In genomic region chr6:98836025-98836961, GRCh38 we compare ENCODE assay signal across 10 cellular contexts. TPM values are rescaled to one million over a fixed set of nuclear protein-coding genes. Genes with fewer than 3 reads are reported as not detected.
DNase-seq lines count a peak whose midpoint lies in the region; ATAC-seq and TF ChIP-seq lines count a peak whose summit lies in the region.
"Had no signal": no experiment of that assay in that cellular context is flagged by ENCODE, and none has a peak within 500 bp of the region (broad histone marks: within the 10 kb centered on the region; RNA-seq: fewer than 3 reads in every experiment).

No MANE protein-coding gene starts in this region.

- H3K9me3 ChIP-seq in mesodermal cell (ENCODE audit: control insufficient read depth, low read length) = no peaks in the 10 kb centered on the region

- H3K27ac Mint-ChIP-seq in GM23338 (no peak overlapping the region), activated B cell treated with CpG ODN at 0.5 μM for 24 hours (no peak overlapping the region)

- H3K9me2 ChIP-seq in GM23338 (ENCODE audit: insufficient read depth) = no peaks in the 10 kb centered on the region

- ATAC-seq in GM23338 (peak; percentile 0; the same call in 1 of the 3 replicates), activated B cell treated with CpG ODN at 0.5 μM for 24 hours (ENCODE audit: low read depth) (no peak), HG03039 (IDR thresholded peaks at IDR 0.05; ENCODE audit: unreplicated experiment) (no peak)

- H3K27me3 ChIP-seq in GM23338 (ENCODE audit: insufficient read depth) = peaks cover 96% of the 10 kb centered on the region

- H3F3A ChIP-seq in GM23338 (replicated peaks; ENCODE audit: low read depth) = peaks cover 21% of the 10 kb centered on the region

- no peaks in the 10 kb centered on the region for H3K36me3 ChIP-seq in GM23338 (ENCODE audit: insufficient read depth)
- no peaks in the 10 kb centered on the region for H3K36me3 ChIP-seq in mesodermal cell (ENCODE audit: control insufficient read depth, insufficient read depth, low read length)

- peaks cover 47% of the 10 kb centered on the region for H3K4me1 Mint-ChIP-seq in GM23338
- H3K4me1 Mint-ChIP-seq in activated B cell treated with CpG ODN at 0.5 μM for 24 hours = peaks cover 40% of the 10 kb centered on the region

- H3K27me3 Mint-ChIP-seq in GM23338 (ENCODE audit: insufficient read depth, low read depth, poor library complexity) (peaks cover 89% of the 10 kb centered on the region), activated B cell treated with CpG ODN at 0.5 μM for 24 hours (peaks cover 59% of the 10 kb centered on the region)

- H3K36me3 Mint-ChIP-seq in GM23338 (ENCODE audit: low read depth) (no peaks in the 10 kb centered on the region), activated B cell treated with CpG ODN at 0.5 μM for 24 hours (ENCODE audit: low read depth) (no peaks in the 10 kb centered on the region)

- H3K4me1 ChIP-seq in GM23338 (ENCODE audit: insufficient read depth) (peaks cover 63% of the 10 kb centered on the region), mesodermal cell (ENCODE audit: control insufficient read depth, insufficient read depth, low read length, poor library complexity, severe bottlenecking) (peaks cover 15% of the 10 kb centered on the region)

- intact Hi-C loops in activated B cell treated with CpG ODN at 0.5 μM for 24 hours (cut with micrococcal nuclease) = loop anchor here (10.0 kb wide), 1 partner anchor 1911 kb away; the partner anchor contains the start of gene KLHL32

- WGBS in mesodermal cell (ENCODE audit: insufficient coverage in 2 of 2), 2 experiments = 0 to 2% methylated on average over 6 to 10 of the region's 23 CpGs

- H3K4me2 ChIP-seq in GM23338 = peak overlapping the region; percentile 79

- DNase-seq in C1 segment of cervical spinal cord (lab: John Stamatoyannopoulos, UW) = peak in 12 of 14 donors; percentile 18 to 79 (median 68)
- DNase-seq in GM23338 (ENCODE audit: low spot score) = peak; percentile 82
- DNase-seq in activated B cell treated with CpG ODN at 0.5 μM for 24 hours = no peak
- DNase-seq in stimulated activated CD4-positive, alpha-beta T cell treated with anti-CD3 and anti-CD28 coated beads, Interleukin-15, amount 100 ng/mL, for 24 hours = no peak
- DNase-seq in KG1 (lab: John Stamatoyannopoulos, UW) = no peak
- no peak for DNase-seq in GM19238 (ENCODE audit: insufficient read length, low spot score)
- DNase-seq: NCI-H1694 treated with DMSO at 0.1 percent for 48 hours had no signal

- TF ChIP-seq CTCF in GM23338 (conservative IDR thresholded peaks at IDR 0.05; ENCODE audit: low read depth in 2 of 2) = no peak
- no peak for TF ChIP-seq CTCF in activated B cell treated with CpG ODN at 0.5 μM for 24 hours (IDR thresholded peaks at IDR 0.05)

- H4K20me1 ChIP-seq in GM23338 (replicated peaks; ENCODE audit: insufficient read depth) = no peaks in the 10 kb centered on the region; the same call in 1 of the 2 replicates

- H3K4me3 Mint-ChIP-seq in GM23338 (peak overlapping the region; percentile 72), activated B cell treated with CpG ODN at 0.5 μM for 24 hours (peak overlapping the region; percentile 61)

- no peaks in the 10 kb centered on the region for H3K79me2 ChIP-seq in GM23338 (replicated peaks; ENCODE audit: insufficient read depth)

- H3K9me3 Mint-ChIP-seq in GM23338 (no peaks in the 10 kb centered on the region; the same call in 2 of the 3 replicates), activated B cell treated with CpG ODN at 0.5 μM for 24 hours (no peaks in the 10 kb centered on the region)

- POLR2A ChIA-PET in activated B cell treated with CpG ODN at 0.5 μM for 24 hours (lab: Charles Lee) = no interaction called here

- CTCF ChIA-PET in activated B cell treated with CpG ODN at 0.5 μM for 24 hours (lab: Charles Lee) = no interaction called here

- no peak overlapping the region for H3K27ac ChIP-seq in GM23338 (ENCODE audit: low read depth)
- H3K27ac ChIP-seq in mesodermal cell (ENCODE audit: low read depth, low read length, severe bottlenecking) = no peak overlapping the region
- H3K27ac ChIP-seq: epithelial cell of prostate had no signal

- H3K4me3 ChIP-seq in GM23338 = peak overlapping the region; percentile 59
- peak overlapping the region; percentile 33 for H3K4me3 ChIP-seq in mesodermal cell (ENCODE audit: extremely low read depth, insufficient read depth, low read length, poor library complexity, severe bottlenecking)

- peak overlapping the region; percentile 65; the same call in 1 of the 2 replicates for H2AFZ ChIP-seq in GM23338

TF ChIP-seq in GM23338, 12 proteins besides CTCF, POLR2A, EP300 and RAD21:
- TF ChIP-seq EZH2phosphoT487 (IDR thresholded peaks at IDR 0.05; ENCODE audit: unreplicated experiment) (no peak), EZH2 (IDR thresholded peaks at IDR 0.05; ENCODE audit: low read depth, unreplicated experiment) (peak; percentile 66)

RNA-seq across cellular contexts. Expression of gene POU3F2, which starts 1.9 kb away (rescaled TPM):
- 0.70 and 0.76 TPM in 2 replicates for total RNA-seq in GM23338 (2014; rRNA removed; shearing (Covaris generic))
- polyA plus RNA-seq in GM23338 (2016; fragmentation: Nextera tagmentation; extraction: Ambion mirVana) = 0.26 and 0.31 TPM in 2 replicates
- not detected in 2 replicates for total RNA-seq in activated B cell treated with CpG ODN at 0.5 μM for 24 hours
- 5.0 TPM for polyA plus RNA-seq in mesodermal cell (2013, experiment 1 of 2)
- polyA plus RNA-seq in mesodermal cell (2013, experiment 2 of 2) = 3.8 TPM

Comparison
In these comparisons a context has a peak if more than half of its experiments do, and no peak if none do; other contexts are left out.
1. DNase-seq: peak in C1 segment of cervical spinal cord (12 of 14) and GM23338 (single experiment); none in activated B cell treated with CpG ODN at 0.5 μM for 24 hours (single experiment), stimulated activated CD4-positive, alpha-beta T cell treated with anti-CD3 and anti-CD28 coated beads, Interleukin-15, amount 100 ng/mL, for 24 hours (single experiment), KG1 (single experiment) and GM19238 (single experiment).